30 cellular contexts compared by ENCODE assay signal in the genomic region with DNA sequence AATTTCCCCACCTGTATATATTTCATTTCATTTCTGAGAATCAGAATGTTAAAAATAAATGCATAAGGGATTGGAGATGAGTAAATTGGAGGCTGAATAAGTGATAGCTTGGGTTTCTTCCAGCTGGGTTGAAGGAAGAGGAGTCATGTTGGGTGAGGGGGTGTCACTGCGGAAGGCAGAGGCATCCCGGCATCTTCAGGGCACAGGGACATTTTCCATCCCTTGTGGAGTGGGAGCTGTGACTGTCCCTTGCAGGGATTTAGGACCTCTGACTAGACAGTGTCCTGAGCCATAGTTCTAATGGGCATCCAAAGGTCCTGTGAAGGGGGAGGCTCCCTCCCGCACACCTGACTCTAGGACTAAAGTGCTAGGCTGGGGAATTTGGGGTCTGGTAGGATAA. TPM values are rescaled to one million over a fixed set of nuclear protein-coding genes. Genes with fewer than 3 reads are reported as not detected.
"Had no signal": no experiment of that assay in that cellular context is flagged by ENCODE, and none has a peak within 500 bp of the region (broad histone marks: within the 10 kb centered on the region; RNA-seq: fewer than 3 reads in every experiment).

No MANE protein-coding gene starts in this region.

- H3K9me3 ChIP-seq: stomach, suprapubic skin, testis, thoracic aorta, thyroid gland, tibial artery, tibial nerve, transverse colon, upper lobe of left lung, upper lobe of right lung, uterus, vagina had no signal

- H3K4me1 ChIP-seq: testis, transverse colon, upper lobe of right lung, uterus, vagina had no signal

- H3K4me3 ChIP-seq: stomach, suprapubic skin, testis, thoracic aorta, thyroid gland, tibial artery, tibial nerve, transverse colon, upper lobe of left lung, upper lobe of right lung, uterus, vagina had no signal

- DNase-seq: stimulated activated CD4-positive, alpha-beta T cell treated with anti-CD3 and anti-CD28 coated beads, Interleukin-2, amount 100 ng/mL, for 48 hours; stimulated activated CD4-positive, alpha-beta T cell treated with anti-CD3 and anti-CD28 coated beads, Interleukin-4, amount 100 ng/mL, for 1 hour; stimulated activated CD4-positive, alpha-beta T cell treated with anti-CD3 and anti-CD28 coated beads, Interleukin-4, amount 100 ng/mL, for 24 hours; stimulated activated CD4-positive, alpha-beta T cell treated with anti-CD3 and anti-CD28 coated beads, Interleukin-4, amount 100 ng/mL, for 4 hours; stimulated activated CD8-positive, alpha-beta memory T cell treated with anti-CD3 and anti-CD28 coated beads, Interleukin-4, amount 100 ng/mL, for 48 hours; stimulated activated naive B cell treated with anti-CD40 and anti-IgM and Interleukin-4, amounts not matched to agents 10 μg/mL and 1 μg/mL and 100 μg/mL, for 72 hours; stimulated activated naive CD4-positive, alpha-beta T cell; stimulated activated naive CD4-positive, alpha-beta T cell treated with Interleukin-2 at 50 U/mL for 16 hours; stimulated activated naive CD8-positive, alpha-beta T cell treated with anti-CD3 and anti-CD28 coated beads, Interleukin-15, amount 100 ng/mL, for 72 hours; stimulated activated naive CD8-positive, alpha-beta T cell treated with anti-CD3 and anti-CD28 coated beads, Interleukin-15, Interleukin-2, amounts not matched to agents 100 U/mL and 50 U/mL, for 24 hours; stomach; substantia nigra; testis; thyroid gland; tibial artery; transverse colon; trophoblast cell; upper lobe of left lung; upper lobe of right lung; uterus had no signal

- ATAC-seq: stimulated activated effector memory CD8-positive, alpha-beta T cell treated with anti-CD3 and anti-CD28 coated beads, Interleukin-12 subunit alpha, Interleukin-12 subunit beta, amount 100 ng/mL, for 72 hours; stimulated activated memory B cell treated with anti-CD40 and anti-IgM and Interleukin-4, amounts not matched to agents 10 μg/mL and 1 μg/mL and 100 μg/mL, for 72 hours; stimulated activated naive B cell treated with anti-CD40 and anti-IgM and Interleukin-4, amounts not matched to agents 10 μg/mL and 1 μg/mL and 100 μg/mL, for 72 hours; stimulated activated naive CD8-positive, alpha-beta T cell treated with anti-CD3 and anti-CD28 coated beads, Interleukin-15, amount 100 ng/mL, for 72 hours; stimulated activated naive CD8-positive, alpha-beta T cell treated with anti-CD3 and anti-CD28 coated beads, Interleukin-15, Interleukin-2, amounts not matched to agents 100 U/mL and 50 U/mL, for 24 hours; upper lobe of right lung had no signal

- H3K36me3 ChIP-seq: stomach, suprapubic skin, thoracic aorta, thyroid gland, tibial artery, tibial nerve, transverse colon, upper lobe of left lung, upper lobe of right lung, uterus, vagina had no signal

- H3K27ac ChIP-seq: stomach, suprapubic skin, testis, thoracic aorta, thyroid gland, tibial artery, tibial nerve, transverse colon, upper lobe of left lung, upper lobe of right lung, uterus, vagina had no signal

- H3K27me3 ChIP-seq: testis, thyroid gland, uterus had no signal

RNA-seq across cellular contexts. Expression of a gene that starts 2.1 kb away (rescaled TPM):
- total RNA-seq: subcutaneous adipose tissue, suprapubic skin, thoracic aorta, thyroid gland, tibial nerve, transverse colon, upper lobe of left lung, upper lobe of right lung, ureter, uterus, vagina had no signal
- polyA plus RNA-seq: stomach, thymus, urinary bladder had no signal
